8 cellular contexts compared by ENCODE assay signal in the genomic region with DNA sequence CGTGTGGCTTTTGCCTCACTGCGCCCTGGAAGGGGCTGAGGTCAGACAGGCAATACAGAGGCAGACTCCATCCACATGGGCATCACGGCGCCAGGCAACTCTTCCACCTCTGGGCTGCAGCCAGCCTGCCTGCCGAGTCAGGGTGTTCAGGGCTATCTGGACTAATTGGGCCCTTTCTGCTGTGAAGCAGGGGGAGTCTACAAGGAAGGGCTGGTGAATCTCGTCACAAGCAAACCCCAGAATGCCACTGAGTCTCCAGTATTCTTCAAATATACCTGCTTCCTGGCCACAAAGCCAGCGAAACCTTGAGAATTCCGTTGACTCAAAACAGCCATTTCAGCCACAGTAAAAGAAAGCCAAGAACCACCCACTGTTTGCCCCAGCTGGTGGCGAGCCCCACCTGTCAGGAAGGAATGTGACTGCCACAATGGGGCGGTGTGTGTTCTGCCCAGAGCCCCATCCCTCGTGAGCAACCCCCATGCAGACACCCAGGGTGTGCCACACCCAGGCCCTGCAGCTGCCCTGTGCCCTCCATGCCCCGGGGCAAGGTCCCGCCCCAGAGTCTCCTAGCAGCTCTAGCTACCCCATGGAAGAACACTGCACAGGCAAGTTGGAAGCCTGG.
DNase-seq lines count a peak whose midpoint lies in the region; ATAC-seq and TF ChIP-seq lines count a peak whose summit lies in the region.

No MANE protein-coding gene starts in this region.

- H3K79me2 ChIP-seq in GM23338 (replicated peaks; ENCODE audit: insufficient read depth) = no peaks in the 10 kb centered on the region
- peaks cover 10% of the 10 kb centered on the region; the same call in 1 of the 2 replicates for H3K79me2 ChIP-seq in OCI-LY3 (ENCODE audit: low read length)

- H3K36me3 Mint-ChIP-seq in GM23338 (ENCODE audit: low read depth) = no peaks in the 10 kb centered on the region; the same call in 2 of the 3 replicates
- peaks cover 2% of the 10 kb centered on the region for H3K36me3 Mint-ChIP-seq in osteocyte (ENCODE audit: unreplicated experiment)

- no peaks in the 10 kb centered on the region for H3F3A ChIP-seq in GM23338 (replicated peaks; ENCODE audit: low read depth)

- H3K4me2 ChIP-seq in GM23338 = peak overlapping the region; percentile 57; the same call in 1 of the 2 replicates
- H3K4me2 ChIP-seq in OCI-LY3 (ENCODE audit: low read length) = peak overlapping the region; percentile 64

- H3K4me1 ChIP-seq in GM23338 (ENCODE audit: insufficient read depth) = peaks cover 12% of the 10 kb centered on the region
- H3K4me1 ChIP-seq in OCI-LY3 (ENCODE audit: low read length) = peaks cover 21% of the 10 kb centered on the region

- DNase-seq in GM23338 (ENCODE audit: low spot score) (peak; percentile 54), osteocyte (ENCODE audit: extremely low spot score, unreplicated experiment) (no peak), anterior cingulate cortex (lab: John Stamatoyannopoulos, UW) (no peak), epidermal melanocyte (ENCODE audit: insufficient read length, low spot score) (no peak)
- peak; percentile 71 for DNase-seq in stimulated activated CD8-positive, alpha-beta memory T cell treated with anti-CD3 and anti-CD28 coated beads, Interleukin-4, amount 100 ng/mL, for 48 hours

- H3K4me3 Mint-ChIP-seq in GM23338 (no peak overlapping the region), osteocyte (ENCODE audit: unreplicated experiment) (no peak overlapping the region)

- TF ChIP-seq CTCF in GM23338 (conservative IDR thresholded peaks at IDR 0.05; ENCODE audit: low read depth in 2 of 2) (0 out of 4 replicates have a peak, but pooled peaks of 1 of the 2 experiments have one; percentile 4), OCI-LY3 (IDR thresholded peaks at IDR 0.05; ENCODE audit: low read depth, low read length) (peak; percentile 6; the same call in 1 of the 2 replicates), osteocyte (IDR thresholded peaks at IDR 0.05) (no peak)

- H3K27me3 Mint-ChIP-seq in GM23338 (ENCODE audit: insufficient read depth, low read depth, poor library complexity) (peaks cover 16% of the 10 kb centered on the region), osteocyte (ENCODE audit: unreplicated experiment) (no peaks in the 10 kb centered on the region)

- H3K9me3 ChIP-seq in OCI-LY3 (ENCODE audit: insufficient read depth, low read length) = no peaks in the 10 kb centered on the region

- no peaks in the 10 kb centered on the region for H3K27me3 ChIP-seq in GM23338 (ENCODE audit: insufficient read depth)
- no peaks in the 10 kb centered on the region for H3K27me3 ChIP-seq in OCI-LY3 (ENCODE audit: low read depth, low read length)

- H3K27ac Mint-ChIP-seq in GM23338 (peak overlapping the region; percentile 85), osteocyte (ENCODE audit: unreplicated experiment) (no peak overlapping the region)

- H3K4me3 ChIP-seq in GM23338 (no peak overlapping the region), OCI-LY3 (ENCODE audit: low read length) (no peak overlapping the region)

- peak overlapping the region; percentile 66; the same call in 1 of the 2 replicates for H3K27ac ChIP-seq in GM23338 (ENCODE audit: low read depth)
- H3K27ac ChIP-seq in OCI-LY3 (ENCODE audit: low read length) = no peak overlapping the region
- H3K27ac ChIP-seq in cingulate gyrus (ENCODE audit: low read depth, low read length) = peak overlapping the region; percentile 65

- no peaks in the 10 kb centered on the region for H4K20me1 ChIP-seq in GM23338 (replicated peaks; ENCODE audit: insufficient read depth)
- H4K20me1 ChIP-seq in OCI-LY3 (ENCODE audit: insufficient read depth, low read length) = peaks cover 65% of the 10 kb centered on the region

- peaks cover 30% of the 10 kb centered on the region for H3K4me1 Mint-ChIP-seq in GM23338
- H3K4me1 Mint-ChIP-seq in osteocyte (ENCODE audit: unreplicated experiment) = peaks cover 24% of the 10 kb centered on the region

- H3K36me3 ChIP-seq in GM23338 (ENCODE audit: insufficient read depth) (no peaks in the 10 kb centered on the region), OCI-LY3 (replicated peaks; ENCODE audit: low read depth, low read length) (no peaks in the 10 kb centered on the region)

- H2AFZ ChIP-seq in GM23338 (no peak overlapping the region), OCI-LY3 (ENCODE audit: low read depth, low read length) (no peak overlapping the region)

- no peak overlapping the region for H3K9ac ChIP-seq in OCI-LY3 (ENCODE audit: low read length)

- H3K9me3 Mint-ChIP-seq in GM23338 = no peaks in the 10 kb centered on the region
- H3K9me3 Mint-ChIP-seq in osteocyte (ENCODE audit: unreplicated experiment) = no peaks in the 10 kb centered on the region

- H3K9me2 ChIP-seq in GM23338 (ENCODE audit: insufficient read depth) = no peaks in the 10 kb centered on the region

- ATAC-seq in GM18499 (IDR thresholded peaks at IDR 0.05; ENCODE audit: insufficient read depth, unreplicated experiment) (peak; percentile 58), GM23338 (peak; percentile 59)

TF ChIP-seq in GM23338, 12 proteins besides CTCF, POLR2A, EP300 and RAD21 (continues in another document):
- no peak for TF ChIP-seq ZNF114 (CRISPR knock-in tag; IDR thresholded peaks at IDR 0.05)
- no peak for TF ChIP-seq EZH2 (IDR thresholded peaks at IDR 0.05; ENCODE audit: low read depth, unreplicated experiment)
- TF ChIP-seq STAT1 (IDR thresholded peaks at IDR 0.05; ENCODE audit: unreplicated experiment) = no peak
- TF ChIP-seq ZNF331 (CRISPR knock-in tag; IDR thresholded peaks at IDR 0.05; ENCODE audit: low read depth) = no peak
- TF ChIP-seq, protein P1, sequence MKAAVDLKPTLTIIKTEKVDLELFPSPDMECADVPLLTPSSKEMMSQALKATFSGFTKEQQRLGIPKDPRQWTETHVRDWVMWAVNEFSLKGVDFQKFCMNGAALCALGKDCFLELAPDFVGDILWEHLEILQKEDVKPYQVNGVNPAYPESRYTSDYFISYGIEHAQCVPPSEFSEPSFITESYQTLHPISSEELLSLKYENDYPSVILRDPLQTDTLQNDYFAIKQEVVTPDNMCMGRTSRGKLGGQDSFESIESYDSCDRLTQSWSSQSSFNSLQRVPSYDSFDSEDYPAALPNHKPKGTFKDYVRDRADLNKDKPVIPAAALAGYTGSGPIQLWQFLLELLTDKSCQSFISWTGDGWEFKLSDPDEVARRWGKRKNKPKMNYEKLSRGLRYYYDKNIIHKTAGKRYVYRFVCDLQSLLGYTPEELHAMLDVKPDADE (IDR thresholded peaks at IDR 0.05) = no peak
- no peak for TF ChIP-seq EZH2phosphoT487 (IDR thresholded peaks at IDR 0.05; ENCODE audit: unreplicated experiment)
- TF ChIP-seq, protein P2, sequence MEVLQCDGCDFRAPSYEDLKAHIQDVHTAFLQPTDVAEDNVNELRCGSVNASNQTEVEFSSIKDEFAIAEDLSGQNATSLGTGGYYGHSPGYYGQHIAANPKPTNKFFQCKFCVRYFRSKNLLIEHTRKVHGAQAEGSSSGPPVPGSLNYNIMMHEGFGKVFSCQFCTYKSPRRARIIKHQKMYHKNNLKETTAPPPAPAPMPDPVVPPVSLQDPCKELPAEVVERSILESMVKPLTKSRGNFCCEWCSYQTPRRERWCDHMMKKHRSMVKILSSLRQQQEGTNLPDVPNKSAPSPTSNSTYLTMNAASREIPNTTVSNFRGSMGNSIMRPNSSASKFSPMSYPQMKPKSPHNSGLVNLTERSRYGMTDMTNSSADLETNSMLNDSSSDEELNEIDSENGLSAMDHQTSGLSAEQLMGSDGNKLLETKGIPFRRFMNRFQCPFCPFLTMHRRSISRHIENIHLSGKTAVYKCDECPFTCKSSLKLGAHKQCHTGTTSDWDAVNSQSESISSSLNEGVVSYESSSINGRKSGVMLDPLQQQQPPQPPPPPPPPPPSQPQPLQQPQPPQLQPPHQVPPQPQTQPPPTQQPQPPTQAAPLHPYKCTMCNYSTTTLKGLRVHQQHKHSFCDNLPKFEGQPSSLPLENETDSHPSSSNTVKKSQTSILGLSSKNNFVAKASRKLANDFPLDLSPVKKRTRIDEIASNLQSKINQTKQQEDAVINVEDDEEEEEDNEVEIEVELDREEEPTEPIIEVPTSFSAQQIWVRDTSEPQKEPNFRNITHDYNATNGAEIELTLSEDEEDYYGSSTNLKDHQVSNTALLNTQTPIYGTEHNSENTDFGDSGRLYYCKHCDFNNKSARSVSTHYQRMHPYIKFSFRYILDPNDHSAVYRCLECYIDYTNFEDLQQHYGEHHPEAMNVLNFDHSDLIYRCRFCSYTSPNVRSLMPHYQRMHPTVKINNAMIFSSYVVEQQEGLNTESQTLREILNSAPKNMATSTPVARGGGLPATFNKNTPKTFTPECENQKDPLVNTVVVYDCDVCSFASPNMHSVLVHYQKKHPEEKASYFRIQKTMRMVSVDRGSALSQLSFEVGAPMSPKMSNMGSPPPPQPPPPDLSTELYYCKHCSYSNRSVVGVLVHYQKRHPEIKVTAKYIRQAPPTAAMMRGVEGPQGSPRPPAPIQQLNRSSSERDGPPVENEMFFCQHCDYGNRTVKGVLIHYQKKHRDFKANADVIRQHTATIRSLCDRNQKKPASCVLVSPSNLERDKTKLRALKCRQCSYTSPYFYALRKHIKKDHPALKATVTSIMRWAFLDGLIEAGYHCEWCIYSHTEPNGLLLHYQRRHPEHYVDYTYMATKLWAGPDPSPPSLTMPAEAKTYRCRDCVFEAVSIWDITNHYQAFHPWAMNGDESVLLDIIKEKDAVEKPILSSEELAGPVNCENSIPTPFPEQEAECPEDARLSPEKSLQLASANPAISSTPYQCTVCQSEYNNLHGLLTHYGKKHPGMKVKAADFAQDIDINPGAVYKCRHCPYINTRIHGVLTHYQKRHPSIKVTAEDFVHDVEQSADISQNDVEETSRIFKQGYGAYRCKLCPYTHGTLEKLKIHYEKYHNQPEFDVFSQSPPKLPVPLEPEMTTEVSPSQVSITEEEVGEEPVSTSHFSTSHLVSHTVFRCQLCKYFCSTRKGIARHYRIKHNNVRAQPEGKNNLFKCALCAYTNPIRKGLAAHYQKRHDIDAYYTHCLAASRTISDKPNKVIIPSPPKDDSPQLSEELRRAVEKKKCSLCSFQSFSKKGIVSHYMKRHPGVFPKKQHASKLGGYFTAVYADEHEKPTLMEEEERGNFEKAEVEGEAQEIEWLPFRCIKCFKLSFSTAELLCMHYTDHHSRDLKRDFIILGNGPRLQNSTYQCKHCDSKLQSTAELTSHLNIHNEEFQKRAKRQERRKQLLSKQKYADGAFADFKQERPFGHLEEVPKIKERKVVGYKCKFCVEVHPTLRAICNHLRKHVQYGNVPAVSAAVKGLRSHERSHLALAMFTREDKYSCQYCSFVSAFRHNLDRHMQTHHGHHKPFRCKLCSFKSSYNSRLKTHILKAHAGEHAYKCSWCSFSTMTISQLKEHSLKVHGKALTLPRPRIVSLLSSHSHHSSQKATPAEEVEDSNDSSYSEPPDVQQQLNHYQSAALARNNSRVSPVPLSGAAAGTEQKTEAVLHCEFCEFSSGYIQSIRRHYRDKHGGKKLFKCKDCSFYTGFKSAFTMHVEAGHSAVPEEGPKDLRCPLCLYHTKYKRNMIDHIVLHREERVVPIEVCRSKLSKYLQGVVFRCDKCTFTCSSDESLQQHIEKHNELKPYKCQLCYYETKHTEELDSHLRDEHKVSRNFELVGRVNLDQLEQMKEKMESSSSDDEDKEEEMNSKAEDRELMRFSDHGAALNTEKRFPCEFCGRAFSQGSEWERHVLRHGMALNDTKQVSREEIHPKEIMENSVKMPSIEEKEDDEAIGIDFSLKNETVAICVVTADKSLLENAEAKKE (CRISPR knock-in tag; IDR thresholded peaks at IDR 0.05) = no peak
- no peak for TF ChIP-seq POLR2AphosphoS5 (IDR thresholded peaks at IDR 0.05; ENCODE audit: low read depth)

Comparison
In these comparisons a context has a peak if more than half of its experiments do, and no peak if none do; other contexts are left out.
1. DNase-seq: peak in GM23338 (single experiment) and stimulated activated CD8-positive, alpha-beta memory T cell treated with anti-CD3 and anti-CD28 coated beads, Interleukin-4, amount 100 ng/mL, for 48 hours (single experiment); none in osteocyte (single experiment), anterior cingulate cortex (0 of 58) and epidermal melanocyte (single experiment).